ENCODE assay signal across 10 cellular contexts in the genomic region with DNA sequence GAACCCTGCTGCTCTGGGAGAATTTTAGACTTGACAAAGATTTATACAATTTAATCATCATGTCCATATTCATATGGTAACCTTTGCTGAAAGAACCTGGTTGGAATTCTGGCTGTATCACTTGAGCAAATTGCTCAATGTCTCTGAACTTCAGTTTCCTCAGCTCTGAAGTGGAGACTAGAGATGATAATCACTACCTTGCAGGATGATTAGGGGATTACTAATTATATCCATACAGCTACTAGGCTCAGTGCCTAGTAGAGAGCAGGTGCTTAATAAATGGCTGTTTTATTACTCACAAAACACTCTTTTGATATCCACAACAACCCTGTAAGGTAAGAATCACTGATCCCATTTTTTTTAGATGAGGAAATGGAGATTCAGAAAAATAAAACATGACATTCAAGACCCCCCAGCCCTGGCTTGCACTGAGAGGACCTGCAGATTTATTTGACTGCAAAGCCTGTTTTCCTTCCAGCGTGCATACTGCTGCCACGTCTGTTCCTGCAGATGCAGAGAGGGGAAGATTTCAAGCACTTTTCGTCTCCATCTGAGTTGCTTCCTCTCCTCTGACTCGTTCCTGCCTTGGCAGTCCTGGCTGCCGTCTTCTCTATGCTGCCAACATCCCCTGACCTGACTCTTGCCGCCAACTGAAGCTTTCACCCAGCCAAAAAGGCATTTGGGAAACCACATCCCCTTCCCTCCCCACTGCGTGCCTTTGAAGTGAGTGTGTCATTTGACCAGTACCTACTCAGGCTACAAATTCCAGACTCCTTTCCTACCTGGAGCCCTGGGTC.
DNase-seq lines count a peak whose midpoint lies in the region; ATAC-seq, FAIRE-seq and TF ChIP-seq lines count a peak whose summit lies in the region.
"Had no signal": no experiment of that assay in that cellular context is flagged by ENCODE, and none has a peak within 500 bp of the region (broad histone marks: within the 10 kb centered on the region; RNA-seq: fewer than 3 reads in every experiment).

No MANE protein-coding gene starts in this region.

- H3K4me3 Mint-ChIP-seq in CD8-positive, alpha-beta T cell = no peak overlapping the region
- H3K4me3 Mint-ChIP-seq: activated B cell treated with CpG ODN at 0.5 μM for 24 hours, B cell had no signal

- no peak overlapping the region for H3K4me2 ChIP-seq in GM12878 (ENCODE audit: control insufficient read depth, insufficient read depth)

- H3K4me1 ChIP-seq in GM12878 (ENCODE audit: control insufficient read depth, insufficient read depth, low read length) = no peaks in the 10 kb centered on the region
- H3K4me1 ChIP-seq in CD8-positive, alpha-beta T cell (ENCODE audit: insufficient read depth, low read length) = no peaks in the 10 kb centered on the region

- RAD21 ChIA-PET in GM12878 (lab: Charles Lee; ENCODE audit: unreplicated experiment) = interaction anchor here (1.2 to 1.7 kb wide), 3 partner anchors 42 to 80 kb away, joined by 3 to 5 read pairs (median 3); no protein-coding TSS in a partner anchor

- H3K4me1 Mint-ChIP-seq in CD8-positive, alpha-beta T cell (ENCODE audit: low read depth) = no peaks in the 10 kb centered on the region
- H3K4me1 Mint-ChIP-seq: activated B cell treated with CpG ODN at 0.5 μM for 24 hours, B cell had no signal

- no peaks in the 10 kb centered on the region for H3K79me2 ChIP-seq in GM12878 (ENCODE audit: control insufficient read depth, insufficient read depth, low read length)

- H4K20me1 ChIP-seq in GM12878 (ENCODE audit: control insufficient read depth, insufficient read depth) = no peaks in the 10 kb centered on the region

- no peak overlapping the region for H3K27ac ChIP-seq in GM12878 (ENCODE audit: control insufficient read depth, insufficient read depth)
- H3K27ac ChIP-seq in CD8-positive, alpha-beta T cell (ENCODE audit: low read depth, low read length) = no peak overlapping the region

- no peak overlapping the region for H3K9ac ChIP-seq in GM12878 (ENCODE audit: control insufficient read depth, insufficient read depth, low read length)

- ATAC-seq in GM12878 (peak; percentile 42), left colon (no peak), GM21367 (IDR thresholded peaks at IDR 0.05; ENCODE audit: unreplicated experiment) (no peak), HG03565 (IDR thresholded peaks at IDR 0.05; ENCODE audit: unreplicated experiment) (no peak)
- no peak for ATAC-seq in CD8-positive, alpha-beta T cell

- TF ChIP-seq CTCF in GM12878 (IDR thresholded peaks at IDR 0.05 in 2 of 3, conservative IDR thresholded peaks at IDR 0.05 in 1 of 3; ENCODE audit: control insufficient read depth in 2 of 3, extremely low read depth in 1 of 3, insufficient read depth in 1 of 3, low read depth in 3 of 3, low read length in 3 of 3) = no peak
- no peak for TF ChIP-seq CTCF in CD8-positive, alpha-beta T cell (IDR thresholded peaks at IDR 0.05)

- TF ChIP-seq RAD21 in GM12878 (IDR thresholded peaks at IDR 0.05; ENCODE audit: insufficient read depth, low read depth, low read length) = no peak

- CTCF ChIA-PET in GM12878 (lab: Yijun Ruan, JAX) = interaction anchor here (0.5 kb wide), 1 partner anchor 15 kb away, joined by 3 read pairs; no protein-coding TSS in a partner anchor
- CTCF ChIA-PET in CD8-positive, alpha-beta T cell (lab: Charles Lee) = no interaction called here

- in situ Hi-C loops in GM12878 (cut with MboI) = no loop called here

- H3K36me3 ChIP-seq in GM12878 (ENCODE audit: control insufficient read depth in 2 of 2, insufficient read depth in 2 of 2, low read length in 1 of 2) = no peaks in the 10 kb centered on the region
- H3K36me3 ChIP-seq in CD8-positive, alpha-beta T cell (ENCODE audit: insufficient read depth, low read length) = no peaks in the 10 kb centered on the region

- peak; percentile 34 for DNase-seq in 8988T
- peak; percentile 92 for DNase-seq in M059J (ENCODE audit: low read depth)
- DNase-seq in GM12878 (ENCODE audit: low read depth, low spot score) = no peak
- peak; percentile 4 to 35 for DNase-seq in left colon
- no peak for DNase-seq in CD8-positive, alpha-beta T cell
- DNase-seq in HPDE6-E6E7 (ENCODE audit: extremely low spot score) = no peak
- DNase-seq: activated B cell treated with CpG ODN at 0.5 μM for 24 hours had no signal

- BruUV-seq in GM12878 (replicated peaks; lab: Mats Ljungman, UMichigan) = no TSS peak

- under 1% methylated on average over 7 of the region's 7 CpGs for whole genome bisulfite sequencing in GM12878 (ENCODE audit: insufficient coverage, insufficient replicate concordance, low lambda C conversion rate, missing lambda C conversion rate)

- no peaks in the 10 kb centered on the region; a peak in 2 of 4 replicates for H3K27me3 ChIP-seq in GM12878 (replicated peaks in 1 of 2; ENCODE audit: control insufficient read depth in 2 of 2, insufficient read depth in 2 of 2, low read length in 1 of 2)
- H3K27me3 ChIP-seq in CD8-positive, alpha-beta T cell (ENCODE audit: insufficient read depth, low read length) = no peaks in the 10 kb centered on the region

- no peaks in the 10 kb centered on the region for H3K9me3 Mint-ChIP-seq in CD8-positive, alpha-beta T cell
- H3K9me3 Mint-ChIP-seq: activated B cell treated with CpG ODN at 0.5 μM for 24 hours had no signal

- no peak for TF ChIP-seq POLR2A in GM12878 (IDR thresholded peaks at IDR 0.05; ENCODE audit: low read depth, low read length)

- intact Hi-C loops in GM12878 (cut with micrococcal nuclease; ENCODE audit: unreplicated experiment) (no loop called here), left colon (cut with DNase I, micrococcal nuclease) (no loop called here)
- intact Hi-C loops in CD8-positive, alpha-beta T cell (cut with DNase I, micrococcal nuclease) = no loop called here

- no peak for FAIRE-seq in GM12878 (lab: Jason Lieb, UNC)

- POLR2A ChIA-PET in GM12878 (lab: Charles Lee) = interaction anchor here (0.5 to 0.7 kb wide), 4 partner anchors 38 to 1981 kb away, joined by 3 to 4 read pairs (median 3); no protein-coding TSS in a partner anchor
- POLR2A ChIA-PET in CD8-positive, alpha-beta T cell (lab: Charles Lee) = no interaction called here

- H3K9me3 ChIP-seq in GM12878 (replicated peaks; ENCODE audit: control insufficient read depth, insufficient read depth, low read length) = no peaks in the 10 kb centered on the region
- no peaks in the 10 kb centered on the region for H3K9me3 ChIP-seq in CD8-positive, alpha-beta T cell (ENCODE audit: low read length)

- H2AFZ ChIP-seq in GM12878 (ENCODE audit: control insufficient read depth, low read depth, low read length) = no peak overlapping the region

- H3K27ac Mint-ChIP-seq in CD8-positive, alpha-beta T cell = no peak overlapping the region
- H3K27ac Mint-ChIP-seq: activated B cell treated with CpG ODN at 0.5 μM for 24 hours, B cell had no signal

- H3K4me3 ChIP-seq in GM12878 = no peak overlapping the region
- no peak overlapping the region for H3K4me3 ChIP-seq in CD8-positive, alpha-beta T cell (ENCODE audit: low read depth, low read length)

- no peaks in the 10 kb centered on the region for H3K36me3 Mint-ChIP-seq in CD8-positive, alpha-beta T cell

- TF ChIP-seq EP300 in GM12878 (IDR thresholded peaks at IDR 0.05; ENCODE audit: borderline replicate concordance in 1 of 2, control insufficient read depth in 1 of 2, low read depth in 2 of 2, low read length in 2 of 2) = no peak

- SMC1A ChIA-PET in GM12878 (lab: Charles Lee; ENCODE audit: uncharacterized antibody, unreplicated experiment) = interaction anchor here (0.7 to 1.6 kb wide), 5 partner anchors 10 to 34 kb away, joined by 3 to 5 read pairs (median 3); no protein-coding TSS in a partner anchor

- no peaks in the 10 kb centered on the region for H3K27me3 Mint-ChIP-seq in CD8-positive, alpha-beta T cell (ENCODE audit: low read depth)

TF ChIP-seq in GM12878, 131 proteins besides CTCF, POLR2A, EP300 and RAD21 (continues in another document):
- TF ChIP-seq, protein P1, sequence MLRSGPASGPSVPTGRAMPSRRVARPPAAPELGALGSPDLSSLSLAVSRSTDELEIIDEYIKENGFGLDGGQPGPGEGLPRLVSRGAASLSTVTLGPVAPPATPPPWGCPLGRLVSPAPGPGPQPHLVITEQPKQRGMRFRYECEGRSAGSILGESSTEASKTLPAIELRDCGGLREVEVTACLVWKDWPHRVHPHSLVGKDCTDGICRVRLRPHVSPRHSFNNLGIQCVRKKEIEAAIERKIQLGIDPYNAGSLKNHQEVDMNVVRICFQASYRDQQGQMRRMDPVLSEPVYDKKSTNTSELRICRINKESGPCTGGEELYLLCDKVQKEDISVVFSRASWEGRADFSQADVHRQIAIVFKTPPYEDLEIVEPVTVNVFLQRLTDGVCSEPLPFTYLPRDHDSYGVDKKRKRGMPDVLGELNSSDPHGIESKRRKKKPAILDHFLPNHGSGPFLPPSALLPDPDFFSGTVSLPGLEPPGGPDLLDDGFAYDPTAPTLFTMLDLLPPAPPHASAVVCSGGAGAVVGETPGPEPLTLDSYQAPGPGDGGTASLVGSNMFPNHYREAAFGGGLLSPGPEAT (IDR thresholded peaks at IDR 0.05; ENCODE audit: low read depth) = no peak
- TF ChIP-seq TCF3 (IDR thresholded peaks at IDR 0.05; ENCODE audit: borderline replicate concordance, insufficient read depth, low read depth, low read length) (no peak), PRDM15 (CRISPR knock-in tag; IDR thresholded peaks at IDR 0.05) (no peak), CREM (IDR thresholded peaks at IDR 0.05; ENCODE audit: low read depth) (no peak)

Comparison
In these comparisons a context has a peak if more than half of its experiments do, and no peak if none do; other contexts are left out.
1. DNase-seq: peak in 8988T (single experiment), M059J (single experiment) and left colon (2 of 2); none in GM12878 (single experiment), CD8-positive, alpha-beta T cell (0 of 7) and HPDE6-E6E7 (single experiment).